ENCODE assay signal across 1 cellular context in genomic region chr17:44359458-44360143, GRCh38.
A peak's percentile ranks its signal among the peaks of the same experiment; 100 is the strongest.
TF ChIP-seq lines count a peak whose summit lies in the region.

No MANE protein-coding gene starts in this region.

TF ChIP-seq in K562, 482 proteins besides CTCF, POLR2A, EP300 and RAD21:
- peak; percentile 42 for TF ChIP-seq ZFP36 (IDR thresholded peaks at IDR 0.05; ENCODE audit: low read depth, low read length, partially characterized antibody)
- no peak for TF ChIP-seq ZBTB26 (CRISPR knock-in tag; IDR thresholded peaks at IDR 0.05)
- no peak for TF ChIP-seq KAT8 (IDR thresholded peaks at IDR 0.05; ENCODE audit: low read depth)
